Comparison of ENCODE assay signal across 1 cellular context in genomic region chr19:14405758-14406644, GRCh38.
A peak's percentile ranks its signal among the peaks of the same experiment; 100 is the strongest.
TF ChIP-seq lines count a peak whose summit lies in the region.

No MANE protein-coding gene starts in this region.

TF ChIP-seq in HepG2, 621 proteins besides CTCF, POLR2A, EP300 and RAD21 (continued from another document):
- no peak for TF ChIP-seq NONO (IDR thresholded peaks at IDR 0.05)
- peak; percentile 43; the same call in 1 of the 2 replicates for TF ChIP-seq NONO (CRISPR knock-in tag; conservative IDR thresholded peaks at IDR 0.05)
- peak; percentile 57; the same call in 1 of the 2 replicates for TF ChIP-seq ZBTB39 (CRISPR knock-in tag; IDR thresholded peaks at IDR 0.05)
- peak; percentile 73; the same call in 1 of the 2 replicates for TF ChIP-seq GMEB1 (CRISPR knock-in tag; IDR thresholded peaks at IDR 0.05; ENCODE audit: borderline replicate concordance)
- peak; percentile 87 for TF ChIP-seq PATZ1 (CRISPR knock-in tag; IDR thresholded peaks at IDR 0.05)
- TF ChIP-seq PCBP1 (IDR thresholded peaks at IDR 0.05; ENCODE audit: borderline replicate concordance, low read depth, low read length): peak; percentile 56; the same call in 1 of the 2 replicates
- peak; percentile 68; the same call in 1 of the 2 replicates for TF ChIP-seq MAZ (IDR thresholded peaks at IDR 0.05; ENCODE audit: borderline replicate concordance, low read depth, low read length)
- TF ChIP-seq MAZ (CRISPR knock-in tag; IDR thresholded peaks at IDR 0.05; ENCODE audit: low read depth): peak; percentile 88
- TF ChIP-seq SAP130 (CRISPR knock-in tag; IDR thresholded peaks at IDR 0.05; ENCODE audit: low read depth): peak; percentile 25; the same call in 1 of the 2 replicates
- TF ChIP-seq MAX (IDR thresholded peaks at IDR 0.05): peak; percentile 72
- peak; percentile 66; the same call in 1 of the 2 replicates for TF ChIP-seq THAP11 (CRISPR knock-in tag; IDR thresholded peaks at IDR 0.05)
- TF ChIP-seq ESRRA (CRISPR knock-in tag; IDR thresholded peaks at IDR 0.05; ENCODE audit: low read depth): 0 out of 2 replicates have a peak, but pooled peaks have one; percentile 44
- TF ChIP-seq ATF3 (CRISPR knock-in tag; IDR thresholded peaks at IDR 0.05): 0 out of 2 replicates have a peak, but pooled peaks have one; percentile 22
- peak; percentile 89 for TF ChIP-seq ZFP91 (CRISPR knock-in tag; IDR thresholded peaks at IDR 0.05; ENCODE audit: borderline replicate concordance)
- peak; percentile 80; the same call in 1 of the 2 replicates for TF ChIP-seq FOXC1 (CRISPR knock-in tag; IDR thresholded peaks at IDR 0.05; ENCODE audit: borderline replicate concordance)
- TF ChIP-seq FOXO1 (CRISPR knock-in tag; IDR thresholded peaks at IDR 0.05): 0 out of 2 replicates have a peak, but pooled peaks have one; percentile 14
- peak; percentile 64; the same call in 1 of the 2 replicates for TF ChIP-seq CAMTA2 (CRISPR knock-in tag; IDR thresholded peaks at IDR 0.05; ENCODE audit: borderline replicate concordance)
- no peak for TF ChIP-seq PREB (CRISPR knock-in tag; IDR thresholded peaks at IDR 0.05)
- TF ChIP-seq CCDC6 (CRISPR knock-in tag; IDR thresholded peaks at IDR 0.05): 0 out of 2 replicates have a peak, but pooled peaks have one; percentile 19
- TF ChIP-seq BCL6 (CRISPR knock-in tag; IDR thresholded peaks at IDR 0.05): 0 out of 2 replicates have a peak, but pooled peaks have one; percentile 22
- peak; percentile 79 for TF ChIP-seq ZNF331 (CRISPR knock-in tag; IDR thresholded peaks at IDR 0.05)
- TF ChIP-seq ZNF780A (CRISPR knock-in tag; IDR thresholded peaks at IDR 0.05): no peak
- peak; percentile 19 for TF ChIP-seq HNRNPLL (IDR thresholded peaks at IDR 0.05; ENCODE audit: low read depth, low read length, poor library complexity, severe bottlenecking)
